In the genomic region with DNA sequence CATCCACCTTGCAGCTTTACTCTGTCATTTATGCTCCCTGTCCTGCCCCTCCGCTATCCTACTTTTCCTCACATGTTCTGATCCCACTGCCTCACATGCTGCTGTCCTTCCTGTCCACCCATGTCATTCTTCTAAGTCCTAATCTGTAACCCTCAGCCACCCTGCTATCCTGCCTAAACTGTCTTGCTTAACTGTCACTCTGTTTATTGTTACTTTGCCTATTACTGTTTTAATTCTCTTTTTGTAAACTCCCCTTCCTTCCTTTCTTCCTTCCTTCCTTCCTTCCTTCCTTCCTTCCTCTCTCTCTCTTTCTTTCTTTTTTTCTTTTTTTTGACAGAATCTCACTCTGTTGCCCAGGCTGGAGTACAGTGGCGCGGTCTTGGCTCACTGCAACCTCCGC, we compare ENCODE assay signal across 1 cellular context.
TF ChIP-seq lines count a peak whose summit lies in the region.

No MANE protein-coding gene starts in this region.

TF ChIP-seq in H1, 55 proteins besides CTCF, POLR2A, EP300 and RAD21:
- no peak for TF ChIP-seq SIRT6 (IDR thresholded peaks at IDR 0.05; ENCODE audit: low read length)
- no peak for TF ChIP-seq HDAC2 (IDR thresholded peaks at IDR 0.05; ENCODE audit: borderline replicate concordance in 1 of 2, low read depth in 2 of 2, low read length in 2 of 2)
- TF ChIP-seq GTF2F1 (IDR thresholded peaks at IDR 0.05; ENCODE audit: borderline replicate concordance, low read depth, low read length) = no peak
